ENCODE assay signal across 8 cellular contexts in genomic region chr5:71778678-71779276, GRCh38. TPM values are rescaled to one million over a fixed set of nuclear protein-coding genes. Genes with fewer than 3 reads are reported as not detected.
A peak's percentile ranks its signal among the peaks of the same experiment; 100 is the strongest.
DNase-seq lines count a peak whose midpoint lies in the region; ATAC-seq, FAIRE-seq and TF ChIP-seq lines count a peak whose summit lies in the region.

No MANE protein-coding gene starts in this region.

- H3K27me3 Mint-ChIP-seq in activated naive CD4-positive, alpha-beta T cell treated with anti-CD3 and anti-CD28 coated beads, Interleukin-2, amount 10 ng/mL, durations not matched to agents 7 days and 5 days, result peaks cover 6% of the 10 kb centered on the region

- in situ Hi-C loops in G401 (cut with HindIII; ENCODE audit: low sequenced_read_pairs) (no loop called here), HepG2 (cut with HindIII; ENCODE audit: extremely low pct_ligation_motif_present, low pct_unique_long_range_greater_than_20kb) (loop anchor here (25.0 kb wide), 2 partner anchors 234 to 534 kb away; partner anchors contain the start of genes MRPS27 and PTCD2)

- TF ChIP-seq EP300 in HepG2 (IDR thresholded peaks at IDR 0.05; ENCODE audit: low read depth in 2 of 2, low read length in 2 of 2) (no peak), HepG2 (CRISPR knock-in tag; IDR thresholded peaks at IDR 0.05; ENCODE audit: borderline replicate concordance) (no peak)

- H3K4me3 ChIP-seq in MG63, result no peak overlapping the region
- H3K4me3 ChIP-seq in HepG2 (replicated peaks in 1 of 3; ENCODE audit: insufficient read depth in 1 of 3, low read depth in 2 of 3, low read length in 3 of 3), result no peak overlapping the region

- no peak overlapping the region for H3K4me3 Mint-ChIP-seq in stimulated activated effector memory CD8-positive, alpha-beta T cell treated with anti-CD3 and anti-CD28 coated beads, Interleukin-12 subunit alpha, Interleukin-12 subunit beta, amount 100 ng/mL, for 72 hours
- no peak overlapping the region for H3K4me3 Mint-ChIP-seq in activated naive CD4-positive, alpha-beta T cell treated with anti-CD3 and anti-CD28 coated beads, Interleukin-2, amount 10 ng/mL, durations not matched to agents 7 days and 5 days

- H2AFZ ChIP-seq in HepG2 (ENCODE audit: low read length), result no peak overlapping the region

- POLR2A ChIA-PET in HepG2 (lab: Yijun Ruan, JAX), result no interaction called here

- H3K27ac Mint-ChIP-seq in stimulated activated effector memory CD8-positive, alpha-beta T cell treated with anti-CD3 and anti-CD28 coated beads, Interleukin-12 subunit alpha, Interleukin-12 subunit beta, amount 100 ng/mL, for 72 hours, result no peak overlapping the region
- H3K27ac Mint-ChIP-seq in activated naive CD4-positive, alpha-beta T cell treated with anti-CD3 and anti-CD28 coated beads, Interleukin-2, amount 10 ng/mL, durations not matched to agents 7 days and 5 days, result no peak overlapping the region

- no peaks in the 10 kb centered on the region for H3K4me1 Mint-ChIP-seq in stimulated activated effector memory CD8-positive, alpha-beta T cell treated with anti-CD3 and anti-CD28 coated beads, Interleukin-12 subunit alpha, Interleukin-12 subunit beta, amount 100 ng/mL, for 72 hours
- H3K4me1 Mint-ChIP-seq in activated naive CD4-positive, alpha-beta T cell treated with anti-CD3 and anti-CD28 coated beads, Interleukin-2, amount 10 ng/mL, durations not matched to agents 7 days and 5 days, result peaks cover 12% of the 10 kb centered on the region

- no peaks in the 10 kb centered on the region; the same call in 1 of the 2 replicates for H3K27me3 ChIP-seq in MG63
- H3K27me3 ChIP-seq in HepG2 (ENCODE audit: control insufficient read depth in 1 of 2, insufficient read depth in 2 of 2, low read length in 2 of 2), result no peaks in the 10 kb centered on the region

- peak; percentile 79 for DNase-seq in G401 (ENCODE audit: low spot score)
- DNase-seq in MG63, result peak; percentile 25
- DNase-seq in anterior cingulate cortex (lab: John Stamatoyannopoulos, UW), result peak in 30 of 58 donors; percentile 1 to 60 (median 15)
- peak; percentile 15 for DNase-seq in HepG2 (ENCODE audit: low spot score)
- DNase-seq in stimulated activated effector memory CD8-positive, alpha-beta T cell treated with anti-CD3 and anti-CD28 coated beads, Interleukin-12 subunit alpha, Interleukin-12 subunit beta, amount 100 ng/mL, for 72 hours (ENCODE audit: low spot score in 2 of 2), result no peak
- DNase-seq in activated naive CD4-positive, alpha-beta T cell treated with anti-CD3 and anti-CD28 coated beads, Interleukin-2, amount 10 ng/mL, durations not matched to agents 7 days and 5 days, result no peak

- WGBS in HepG2 (ENCODE audit: low lambda C conversion rate), result 34% methylated on average over 4 of the region's 4 CpGs

- H3K79me2 ChIP-seq in HepG2 (ENCODE audit: insufficient read depth, low read length), result no peaks in the 10 kb centered on the region

- peaks cover 12% of the 10 kb centered on the region for H3K4me1 ChIP-seq in HepG2 (ENCODE audit: insufficient read depth, low read length)

- peak; percentile 81 for ATAC-seq in HepG2
- ATAC-seq in stimulated activated effector memory CD8-positive, alpha-beta T cell treated with anti-CD3 and anti-CD28 coated beads, Interleukin-12 subunit alpha, Interleukin-12 subunit beta, amount 100 ng/mL, for 72 hours, result no peak
- no peak for ATAC-seq in GM18520 (IDR thresholded peaks at IDR 0.05; ENCODE audit: unreplicated experiment)
- no peak for ATAC-seq in HG03159 (IDR thresholded peaks at IDR 0.05; ENCODE audit: unreplicated experiment)

- no peak for TF ChIP-seq POLR2A in HepG2 (IDR thresholded peaks at IDR 0.05; ENCODE audit: insufficient read depth in 1 of 2, low read depth in 2 of 2, low read length in 2 of 2)

- no peaks in the 10 kb centered on the region for H3K36me3 ChIP-seq in MG63
- no peaks in the 10 kb centered on the region for H3K36me3 ChIP-seq in HepG2 (replicated peaks in 1 of 2; ENCODE audit: control insufficient read depth in 1 of 2, insufficient read depth in 2 of 2, low read length in 2 of 2)

- peak; percentile 36 for FAIRE-seq in HepG2 (lab: Jason Lieb, UNC)

- no TSS peak for BruUV-seq in HepG2 (replicated peaks; lab: Mats Ljungman, UMichigan)

- peak; percentile 80 for TF ChIP-seq CTCF in HepG2 (CRISPR knock-in tag; IDR thresholded peaks at IDR 0.05)

- no peak overlapping the region for H3K27ac ChIP-seq in HepG2 (ENCODE audit: extremely low read length, insufficient read depth, low read length)

- no peaks in the 10 kb centered on the region for H4K20me1 ChIP-seq in HepG2 (ENCODE audit: insufficient read depth, low read length)

- no peaks in the 10 kb centered on the region for H3K9me3 ChIP-seq in MG63
- H3K9me3 ChIP-seq in HepG2 (ENCODE audit: low read length), result no peaks in the 10 kb centered on the region

- H3K4me2 ChIP-seq in HepG2 (ENCODE audit: low read depth, low read length), result no peak overlapping the region

- CTCF ChIA-PET in HepG2 (lab: Yijun Ruan, JAX; ENCODE audit: low intra/inter-chr PET ratio, low total read pairs), result interaction anchor here (0.8 kb wide), 1 partner anchor 239 kb away, joined by 3 read pairs; no protein-coding TSS in a partner anchor
- CTCF ChIA-PET in activated naive CD4-positive, alpha-beta T cell treated with anti-CD3 and anti-CD28 coated beads, Interleukin-2, amount 10 ng/mL, durations not matched to agents 7 days and 5 days (lab: Charles Lee), result interaction anchor here (0.8 kb wide), 1 partner anchor 10 kb away, joined by 3 read pairs; no protein-coding TSS in a partner anchor

- TF ChIP-seq RAD21 in HepG2 (CRISPR knock-in tag; IDR thresholded peaks at IDR 0.05), result peak; percentile 52

- no peaks in the 10 kb centered on the region for H3K9me3 Mint-ChIP-seq in stimulated activated effector memory CD8-positive, alpha-beta T cell treated with anti-CD3 and anti-CD28 coated beads, Interleukin-12 subunit alpha, Interleukin-12 subunit beta, amount 100 ng/mL, for 72 hours
- no peaks in the 10 kb centered on the region for H3K9me3 Mint-ChIP-seq in activated naive CD4-positive, alpha-beta T cell treated with anti-CD3 and anti-CD28 coated beads, Interleukin-2, amount 10 ng/mL, durations not matched to agents 7 days and 5 days

- intact Hi-C loops in HepG2 (cut with micrococcal nuclease; ENCODE audit: unreplicated experiment), result loop anchor here (1.0 kb wide), 2 partner anchors 240 to 530 kb away; no protein-coding TSS in a partner anchor

- H3K36me3 Mint-ChIP-seq in stimulated activated effector memory CD8-positive, alpha-beta T cell treated with anti-CD3 and anti-CD28 coated beads, Interleukin-12 subunit alpha, Interleukin-12 subunit beta, amount 100 ng/mL, for 72 hours, result no peaks in the 10 kb centered on the region
- H3K36me3 Mint-ChIP-seq in activated naive CD4-positive, alpha-beta T cell treated with anti-CD3 and anti-CD28 coated beads, Interleukin-2, amount 10 ng/mL, durations not matched to agents 7 days and 5 days, result no peaks in the 10 kb centered on the region

- no peak overlapping the region for H3K9ac ChIP-seq in HepG2 (ENCODE audit: insufficient read depth, low read depth, low read length)

TF ChIP-seq in HepG2, 621 proteins besides CTCF, POLR2A, EP300 and RAD21 (continues in another document):
- TF ChIP-seq HNRNPUL1 (IDR thresholded peaks at IDR 0.05; ENCODE audit: low read depth, low read length) (no peak), SMC3 (IDR thresholded peaks at IDR 0.05; ENCODE audit: low read length) (peak; percentile 58; the same call in 1 of the 2 replicates), RXRA (CRISPR knock-in tag; IDR thresholded peaks at IDR 0.05) (no peak), KLF15 (CRISPR knock-in tag; IDR thresholded peaks at IDR 0.05; ENCODE audit: borderline replicate concordance) (no peak), ONECUT2 (CRISPR knock-in tag; IDR thresholded peaks at IDR 0.05) (peak; percentile 85), ZNF382 (CRISPR knock-in tag; IDR thresholded peaks at IDR 0.05; ENCODE audit: borderline replicate concordance) (no peak), FOXO1 (CRISPR knock-in tag; IDR thresholded peaks at IDR 0.05) (no peak)

RNA-seq across cellular contexts. Expression of gene CARTPT, which starts 59.7 kb away (rescaled TPM):
- total RNA-seq in G401 (2014; rRNA removed; shearing (Covaris generic)), result not detected in 2 replicates
- not detected in 2 replicates for total RNA-seq in MG63 (2014; rRNA removed; shearing (Covaris generic); ENCODE audit: low replicate concordance)
- not detected in 2 replicates for total RNA-seq in HepG2 (2016; rRNA removed; fragmentation: Illumina TruSeq; extraction: Trizol)
- not detected in 2 replicates for total RNA-seq in HepG2 (2016; cell fraction: cytosol; rRNA removed; fragmentation: Illumina TruSeq; extraction: Trizol; ENCODE audit: low read depth)
- not detected in 2 replicates for total RNA-seq in HepG2 (2016; cell fraction: insoluble cytoplasmic fraction; rRNA removed; fragmentation: Illumina TruSeq; extraction: Trizol)
- total RNA-seq in HepG2 (2016; cell fraction: membrane; rRNA removed; fragmentation: Illumina TruSeq; extraction: Trizol), result not detected in 2 replicates
- total RNA-seq in HepG2 (2016; cell fraction: nucleus; rRNA removed; fragmentation: Illumina TruSeq; extraction: Trizol), result not detected in 2 replicates
- polyA plus RNA-seq in HepG2 (2011; rRNA removed), result not detected in 2 replicates
- not detected in 2 replicates for polyA plus RNA-seq in HepG2 (2011; cell fraction: cytosol; rRNA removed)
- not detected in 2 replicates for polyA plus RNA-seq in HepG2 (2011; cell fraction: nucleus; rRNA removed)
- not detected in 2 replicates for polyA plus RNA-seq in HepG2 (2012)
- not detected in 2 replicates for polyA plus RNA-seq in HepG2 (2016; cell fraction: cytosol; fragmentation: Illumina TruSeq; extraction: Trizol; ENCODE audit: low read depth)
- not detected in 2 replicates for polyA plus RNA-seq in HepG2 (2016; cell fraction: insoluble cytoplasmic fraction; fragmentation: Illumina TruSeq; extraction: Trizol; ENCODE audit: low read depth)
- not detected in 2 replicates for polyA plus RNA-seq in HepG2 (2016; cell fraction: membrane; fragmentation: Illumina TruSeq; extraction: Trizol; ENCODE audit: low read depth)
- not detected in 2 replicates for polyA plus RNA-seq in HepG2 (2016; cell fraction: nucleus; fragmentation: Illumina TruSeq; extraction: Trizol; ENCODE audit: insufficient read depth, low read depth)
- polyA minus RNA-seq in HepG2 (2011; rRNA and poly(A)+ RNA removed; ENCODE audit: low replicate concordance), result not detected in 2 replicates
- not detected in 2 replicates for polyA minus RNA-seq in HepG2 (2011; cell fraction: cytosol; rRNA and poly(A)+ RNA removed)
- polyA minus RNA-seq in HepG2 (2011; cell fraction: nucleus; rRNA and poly(A)+ RNA removed), result not detected in 2 replicates

Comparison
In these comparisons a context has a peak if more than half of its experiments do, and no peak if none do; other contexts are left out.
1. DNase-seq: peak in G401 (single experiment), MG63 (single experiment), anterior cingulate cortex (30 of 58) and HepG2 (single experiment); none in stimulated activated effector memory CD8-positive, alpha-beta T cell treated with anti-CD3 and anti-CD28 coated beads, Interleukin-12 subunit alpha, Interleukin-12 subunit beta, amount 100 ng/mL, for 72 hours (0 of 2) and activated naive CD4-positive, alpha-beta T cell treated with anti-CD3 and anti-CD28 coated beads, Interleukin-2, amount 10 ng/mL, durations not matched to agents 7 days and 5 days (single experiment).